Comparison of ENCODE assay signal across 1 cellular context in the genomic region with DNA sequence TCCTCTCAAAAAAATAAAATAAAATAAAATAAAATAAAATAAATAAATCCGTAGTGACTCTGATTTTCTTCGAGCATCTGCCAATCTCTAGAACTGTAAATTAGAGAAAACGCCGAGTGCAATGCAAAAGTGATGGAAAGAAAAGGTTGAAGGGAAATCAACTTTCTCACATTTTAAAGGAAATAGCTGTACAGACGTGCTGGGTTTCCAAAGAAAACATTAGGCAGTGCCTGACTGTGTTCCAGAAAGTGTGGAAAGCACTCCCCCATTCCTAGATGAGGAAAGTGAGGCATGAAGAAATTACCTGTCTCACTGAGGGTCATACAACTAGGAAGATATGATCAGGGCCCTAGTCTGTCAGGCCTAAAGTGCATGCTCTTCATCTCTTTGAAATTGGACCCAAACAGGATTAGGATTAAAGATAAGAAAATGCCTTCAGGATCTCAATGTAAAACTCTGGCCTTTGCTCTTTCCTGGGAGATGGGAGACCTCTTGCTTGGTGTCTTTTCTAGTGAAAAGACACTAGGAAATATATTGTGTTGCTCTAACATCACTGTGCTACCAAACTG.
TF ChIP-seq lines count a peak whose summit lies in the region.

No MANE protein-coding gene starts in this region.

TF ChIP-seq in GM23338, 12 proteins besides CTCF, POLR2A, EP300 and RAD21 (continued from another document):
- no peak for TF ChIP-seq EZH2 (IDR thresholded peaks at IDR 0.05; ENCODE audit: low read depth, unreplicated experiment)
- no peak for TF ChIP-seq ZNF331 (CRISPR knock-in tag; IDR thresholded peaks at IDR 0.05; ENCODE audit: low read depth)
- TF ChIP-seq CREB1 (CRISPR knock-in tag; IDR thresholded peaks at IDR 0.05; ENCODE audit: low read depth): no peak
